15 cellular contexts compared by ENCODE assay signal in the genomic region with DNA sequence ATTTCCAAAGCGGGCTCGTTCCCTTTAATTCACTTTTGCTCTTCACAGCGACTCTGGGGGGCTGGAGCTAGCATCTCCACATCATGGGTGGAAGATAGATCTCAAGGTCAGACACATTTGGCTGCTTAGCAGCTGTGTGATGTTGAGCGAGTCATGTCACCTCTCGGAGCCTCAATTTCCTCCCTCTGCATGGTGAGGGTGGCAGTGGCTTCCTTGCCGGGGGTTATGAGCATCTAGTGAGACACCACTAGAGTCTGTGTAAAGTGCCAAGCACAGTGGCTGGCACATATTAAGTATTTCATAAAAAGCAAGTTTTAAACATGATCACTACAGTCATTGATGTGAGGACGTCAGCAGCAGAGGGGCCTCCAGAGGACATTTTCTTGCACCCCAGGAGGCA. TPM values are rescaled to one million over a fixed set of nuclear protein-coding genes. Genes with fewer than 3 reads are reported as not detected.
A peak's percentile ranks its signal among the peaks of the same experiment; 100 is the strongest.
DNase-seq lines count a peak whose midpoint lies in the region; ATAC-seq, FAIRE-seq and TF ChIP-seq lines count a peak whose summit lies in the region.
"Had no signal": no experiment of that assay in that cellular context is flagged by ENCODE, and none has a peak within 500 bp of the region (broad histone marks: within the 10 kb centered on the region; RNA-seq: fewer than 3 reads in every experiment).

No MANE protein-coding gene starts in this region.

- peak overlapping the region; percentile 89; the same call in 1 of the 2 replicates for H2BK15ac ChIP-seq in H1 (ENCODE audit: low read length)

- POLR2A ChIA-PET in CD4-positive, alpha-beta memory T cell (lab: Charles Lee; ENCODE audit: partially characterized antibody) = interaction anchor here (1.5 to 7.8 kb wide), 4 partner anchors 13 to 38 kb away, joined by 5 to 68 read pairs (median 8); no protein-coding TSS in a partner anchor
- POLR2A ChIA-PET in H1 (lab: Charles Lee; ENCODE audit: partially characterized antibody) = interaction anchor here (1.2 to 1.3 kb wide), 2 partner anchors 15 to 16 kb away, joined by 3 to 4 read pairs; no protein-coding TSS in a partner anchor

- no peak overlapping the region for H4K5ac ChIP-seq in H1 (ENCODE audit: insufficient read length, low read depth, low read length)

- H3K79me1 ChIP-seq in H1 (ENCODE audit: low read depth, low read length) = peaks cover 6% of the 10 kb centered on the region; the same call in 1 of the 2 replicates

- H4K8ac ChIP-seq in H1 (ENCODE audit: extremely low read depth, insufficient read depth, low read length) = no peak overlapping the region

- H3K4me1 ChIP-seq in CD4-positive, alpha-beta memory T cell (ENCODE audit: insufficient read depth, low read length) = peaks cover 75% of the 10 kb centered on the region
- peaks cover 12 to 34% (median 19%) of the 10 kb centered on the region in 4 experiments for H3K4me1 ChIP-seq in H1 (replicated peaks in 1 of 4; ENCODE audit: control insufficient read depth in 3 of 4, insufficient read depth in 4 of 4, low read length in 3 of 4)
- H3K4me1 ChIP-seq: HAP-1 had no signal

- no peak overlapping the region for H2AFZ ChIP-seq in H1 (ENCODE audit: low read length)

- no peak for DNase-seq in CD4-positive, alpha-beta memory T cell
- DNase-seq in H1 (ENCODE audit: low read depth in 1 of 2, low spot score in 2 of 2) (no peak), CD14-positive monocyte (ENCODE audit: low spot score) (no peak), caudate nucleus (lab: John Stamatoyannopoulos, UW) (no peak)
- DNase-seq: Calu3; dorsolateral prefrontal cortex; NCI-H2081 treated with DMSO at 0.1 percent for 48 hours; Right ventricle myocardium superior; stimulated activated CD4-positive, alpha-beta T cell treated with anti-CD3 and anti-CD28 coated beads, Interleukin-4, amount 100 ng/mL, for 24 hours; stimulated activated naive B cell treated with anti-CD40 and anti-IgM and Interleukin-4, amounts not matched to agents 10 μg/mL and 1 μg/mL and 100 μg/mL, for 72 hours; T1000 had no signal

- peak overlapping the region; percentile 86; the same call in 1 of the 2 replicates for H2AK5ac ChIP-seq in H1 (ENCODE audit: low read depth, low read length)

- H3K9ac ChIP-seq in H1 (replicated peaks in 1 of 4; ENCODE audit: extremely low read depth in 1 of 4, low read depth in 3 of 4, low read length in 3 of 4) = no peak overlapping the region

- H2BK5ac ChIP-seq in H1 (ENCODE audit: low read depth, low read length) = 0 out of 2 replicates have a peak overlapping the region, but pooled peaks have one; percentile 71

- H3K4ac ChIP-seq in H1 (replicated peaks; ENCODE audit: insufficient read length, low read depth, low read length) = no peak overlapping the region

- H4K91ac ChIP-seq in H1 (replicated peaks; ENCODE audit: insufficient read length, low read length) = no peak overlapping the region

- WGBS in H1 (ENCODE audit: extremely low coverage in 1 of 2, insufficient coverage in 1 of 2, insufficient read length in 1 of 2, insufficient replicate concordance in 2 of 2, low coverage in 1 of 2, low lambda C conversion rate in 2 of 2, missing lambda C conversion rate in 1 of 2), 2 experiments = 86% methylated on average over 7 of the region's 7 CpGs; no CpG with 5 or more reads in 1 of the 2 experiments

- no peak overlapping the region for H3K4me2 ChIP-seq in H1 (ENCODE audit: insufficient read depth in 1 of 2, low read depth in 2 of 2, low read length in 2 of 2)

- no peak for TF ChIP-seq RAD21 in H1 (IDR thresholded peaks at IDR 0.05 in 1 of 2, conservative IDR thresholded peaks at IDR 0.05 in 1 of 2; ENCODE audit: low read depth in 2 of 2, low read length in 2 of 2)

- H3K79me2 ChIP-seq in H1 (ENCODE audit: control insufficient read depth in 1 of 2, insufficient read depth in 2 of 2, low read length in 2 of 2) = 0 out of 4 replicates have a peak, but pooled peaks cover 0 to 2% of the 10 kb centered on the region in 2 experiments

- no peak for TF ChIP-seq EP300 in H1 (IDR thresholded peaks at IDR 0.05; ENCODE audit: borderline replicate concordance in 1 of 2, low read depth in 2 of 2, low read length in 2 of 2)

- TF ChIP-seq POLR2A in H1 (IDR thresholded peaks at IDR 0.05; ENCODE audit: control extremely low read depth in 1 of 2, low read depth in 2 of 2, low read length in 2 of 2) = no peak

- ATAC-seq in esophagus mucosa = no peak

- no peak overlapping the region; the same call in 1 of the 2 replicates for H2BK12ac ChIP-seq in H1 (ENCODE audit: low read depth, low read length)

- 0 out of 2 replicates have a peak overlapping the region, but pooled peaks have one; percentile 86 for H2BK20ac ChIP-seq in H1 (ENCODE audit: low read length)

- peak overlapping the region; percentile 68 to 90 (median 74) for H3K27ac Mint-ChIP-seq in CD4-positive, alpha-beta memory T cell
- peak overlapping the region; percentile 4 to 51 (median 39) for H3K27ac Mint-ChIP-seq in IgD-negative memory B cell
- H3K27ac Mint-ChIP-seq in CD14-positive monocyte = peak overlapping the region in 2 of 7 donors; percentile 11 to 55

- peaks cover 0 to 1% of the 10 kb centered on the region in 2 experiments for H4K20me1 ChIP-seq in H1 (replicated peaks in 1 of 2; ENCODE audit: control insufficient read depth in 1 of 2, insufficient read depth in 2 of 2, low read length in 2 of 2)

- H3K27me3 Mint-ChIP-seq in CD4-positive, alpha-beta memory T cell = no peaks in the 10 kb centered on the region
- H3K27me3 Mint-ChIP-seq in IgD-negative memory B cell (no peaks in the 10 kb centered on the region), CD14-positive monocyte (ENCODE audit: low read depth in 3 of 3) (peaks cover 21 to 45% (median 27%) of the 10 kb centered on the region in 3 donors)
- H3K27me3 Mint-ChIP-seq: stimulated activated naive B cell treated with anti-CD40 and anti-IgM and Interleukin-4, amounts not matched to agents 10 μg/mL and 1 μg/mL and 100 μg/mL, for 72 hours had no signal

- no peak overlapping the region for H3K14ac ChIP-seq in H1 (ENCODE audit: insufficient read length)

- H3K36me3 Mint-ChIP-seq in CD4-positive, alpha-beta memory T cell = peaks cover 0 to 4% of the 10 kb centered on the region in 2 donors
- peaks cover 10% of the 10 kb centered on the region for H3K36me3 Mint-ChIP-seq in IgD-negative memory B cell
- H3K36me3 Mint-ChIP-seq in CD14-positive monocyte = peaks cover 2 to 4% of the 10 kb centered on the region in 2 donors

- TF ChIP-seq CTCF in H1 (IDR thresholded peaks at IDR 0.05; ENCODE audit: control extremely low read depth in 1 of 3, insufficient read depth in 1 of 3, low read depth in 1 of 3, low read length in 3 of 3) (no peak), CD14-positive monocyte (IDR thresholded peaks at IDR 0.05) (no peak)

- no peak overlapping the region for H2BK120ac ChIP-seq in H1 (replicated peaks; ENCODE audit: low read depth, low read length)

- no peak for FAIRE-seq in H1 (lab: Jason Lieb, UNC)

- no peaks in the 10 kb centered on the region for H3K9me3 Mint-ChIP-seq in CD4-positive, alpha-beta memory T cell
- H3K9me3 Mint-ChIP-seq in IgD-negative memory B cell (no peaks in the 10 kb centered on the region), CD14-positive monocyte (peaks cover 0 to 13% (median 6%) of the 10 kb centered on the region in 7 donors)

- H3K9me3 ChIP-seq in CD4-positive, alpha-beta memory T cell (ENCODE audit: control insufficient read depth in 1 of 2, low read length in 2 of 2) = no peaks in the 10 kb centered on the region
- no peaks in the 10 kb centered on the region; a peak in 1 of 4 replicates for H3K9me3 ChIP-seq in H1 (ENCODE audit: insufficient read depth in 2 of 2, low read depth in 1 of 2, low read length in 1 of 2)
- H3K9me3 ChIP-seq: HAP-1 had no signal

- intact Hi-C loops in CD4-positive, alpha-beta memory T cell (cut with micrococcal nuclease) = no loop called here
- intact Hi-C loops in CD14-positive monocyte (cut with micrococcal nuclease) = loop anchor here in 1 of 2 donors (5.0 kb wide), 1 partner anchor 35 kb away; no protein-coding TSS in a partner anchor

- CTCF ChIA-PET in CD4-positive, alpha-beta memory T cell (lab: Charles Lee; ENCODE audit: partially characterized antibody) = no interaction called here
- CTCF ChIA-PET in H1 (lab: Charles Lee; ENCODE audit: partially characterized antibody) = interaction anchor here (0.9 to 3.4 kb wide), 8 partner anchors 14 to 62 kb away, joined by 3 to 16 read pairs (median 5); no protein-coding TSS in a partner anchor

- peaks cover 49 to 79% (median 60%) of the 10 kb centered on the region in 4 donors for H3K4me1 Mint-ChIP-seq in CD4-positive, alpha-beta memory T cell
- H3K4me1 Mint-ChIP-seq in IgD-negative memory B cell (peaks cover 18 to 41% (median 20%) of the 10 kb centered on the region in 3 donors), CD14-positive monocyte (peaks cover 13% of the 10 kb centered on the region)

- H3K4me3 Mint-ChIP-seq in CD4-positive, alpha-beta memory T cell = peak overlapping the region in 4 of 8 donors; percentile 5 to 67 (median 18)
- peak overlapping the region in 2 of 4 donors; percentile 24 to 34 for H3K4me3 Mint-ChIP-seq in IgD-negative memory B cell
- H3K4me3 Mint-ChIP-seq in CD14-positive monocyte = no peak overlapping the region
- H3K4me3 Mint-ChIP-seq: stimulated activated naive B cell treated with anti-CD40 and anti-IgM and Interleukin-4, amounts not matched to agents 10 μg/mL and 1 μg/mL and 100 μg/mL, for 72 hours had no signal

- H3K23ac ChIP-seq in H1 (ENCODE audit: insufficient read length) = no peak overlapping the region

- H3K18ac ChIP-seq in H1 (ENCODE audit: extremely low read depth, low read length) = peak overlapping the region; percentile 29; the same call in 1 of the 2 replicates

- H3K27ac ChIP-seq in CD4-positive, alpha-beta memory T cell (ENCODE audit: low read depth, low read length) = no peak overlapping the region
- no peak overlapping the region for H3K27ac ChIP-seq in H1 (ENCODE audit: low read depth, low read length)
- H3K27ac ChIP-seq in skin epidermis = peak overlapping the region in 13 of 21 experiments; percentile 5 to 69 (median 41)
- no peak overlapping the region for H3K27ac ChIP-seq in caudate nucleus (ENCODE audit: low read depth, low read length)

- H3K27me3 ChIP-seq in CD4-positive, alpha-beta memory T cell (ENCODE audit: insufficient read depth, low read length) = no peaks in the 10 kb centered on the region
- H3K27me3 ChIP-seq in H1 (replicated peaks in 1 of 4; ENCODE audit: control insufficient read depth in 3 of 4, extremely low read depth in 1 of 4, insufficient read depth in 3 of 4, low read length in 3 of 4) = no peaks in the 10 kb centered on the region
- H3K27me3 ChIP-seq: dorsolateral prefrontal cortex had no signal

- no peak overlapping the region for H3K4me3 ChIP-seq in CD4-positive, alpha-beta memory T cell (ENCODE audit: low read length in 2 of 2)
- H3K4me3 ChIP-seq in H1 (ENCODE audit: extremely low read depth in 1 of 4, insufficient read depth in 2 of 4, low read depth in 3 of 4, low read length in 4 of 4) = no peak overlapping the region
- H3K4me3 ChIP-seq in skin epidermis = no peak overlapping the region
- H3K4me3 ChIP-seq: dorsolateral prefrontal cortex, HAP-1 had no signal

- no peaks in the 10 kb centered on the region for H3K23me2 ChIP-seq in H1 (ENCODE audit: low read depth, low read length)

- no peaks in the 10 kb centered on the region for H3K36me3 ChIP-seq in CD4-positive, alpha-beta memory T cell (ENCODE audit: insufficient read depth, low read length)
- no peaks in the 10 kb centered on the region for H3K36me3 ChIP-seq in H1 (ENCODE audit: control insufficient read depth in 2 of 4, insufficient read depth in 4 of 4, low read length in 3 of 4)
- H3K36me3 ChIP-seq: HAP-1 had no signal

- no peak overlapping the region for H3K56ac ChIP-seq in H1 (replicated peaks; ENCODE audit: insufficient read length, low read depth, low read length)

RNA-seq across cellular contexts. Expression of a gene that starts 16.9 kb away (rescaled TPM):
- total RNA-seq in CD4-positive, alpha-beta memory T cell = 100 to 1,000 TPM in 1 of 2 experiments, 10 to 100 TPM in 1; 86.0 to 104 TPM
- polyA plus RNA-seq in CD4-positive, alpha-beta memory T cell = 10 to 100 TPM; 10.0 to 65.2 TPM
- polyA plus RNA-seq in IgD-negative memory B cell (58.6 TPM), H1 (2011; rRNA removed) (21.4 and 26.7 TPM in 2 replicates), CD14-positive monocyte (10 to 100 TPM; 10.6 to 23.3 TPM)
- 36.8 and 37.1 TPM in 2 replicates for total RNA-seq in H1 (2021; fragmentation: NEBNext Ultra II Directional; extraction: Animal tissue kit (Norgen Biotek cat#: 25700))
- 15.9 TPM for polyA plus RNA-seq in H1 (2011; cell fraction: cytosol; rRNA removed)
- polyA plus RNA-seq in H1 (2011; cell fraction: nucleus; rRNA removed) = 24.2 TPM
- 23.4 to 31.1 TPM (median 26.4 TPM) in 4 replicates for polyA plus RNA-seq in H1 (2012, experiment 1 of 2)
- polyA plus RNA-seq in H1 (2012, experiment 2 of 2) = 17.3 TPM
- polyA plus RNA-seq in H1 (2013, experiment 1 of 2) = 44.8 TPM
- polyA plus RNA-seq in H1 (2013, experiment 2 of 2) = 44.6 TPM
- 23.9 and 27.9 TPM in 2 replicates for polyA minus RNA-seq in H1 (2011; rRNA and poly(A)+ RNA removed)
- 13.4 TPM for polyA minus RNA-seq in H1 (2011; cell fraction: cytosol; rRNA and poly(A)+ RNA removed)
- polyA minus RNA-seq in H1 (2011; cell fraction: nucleus; rRNA and poly(A)+ RNA removed) = 12.3 TPM
- 18.2 TPM for total RNA-seq in esophagus mucosa

Comparison
In these comparisons a context has a peak if more than half of its experiments do, and no peak if none do; other contexts are left out.
1. H3K27ac ChIP-seq: peak in skin epidermis (13 of 21); none in CD4-positive, alpha-beta memory T cell (single experiment), H1 (single experiment) and caudate nucleus (single experiment).